Comparison of ENCODE assay signal across 9 cellular contexts in the genomic region with DNA sequence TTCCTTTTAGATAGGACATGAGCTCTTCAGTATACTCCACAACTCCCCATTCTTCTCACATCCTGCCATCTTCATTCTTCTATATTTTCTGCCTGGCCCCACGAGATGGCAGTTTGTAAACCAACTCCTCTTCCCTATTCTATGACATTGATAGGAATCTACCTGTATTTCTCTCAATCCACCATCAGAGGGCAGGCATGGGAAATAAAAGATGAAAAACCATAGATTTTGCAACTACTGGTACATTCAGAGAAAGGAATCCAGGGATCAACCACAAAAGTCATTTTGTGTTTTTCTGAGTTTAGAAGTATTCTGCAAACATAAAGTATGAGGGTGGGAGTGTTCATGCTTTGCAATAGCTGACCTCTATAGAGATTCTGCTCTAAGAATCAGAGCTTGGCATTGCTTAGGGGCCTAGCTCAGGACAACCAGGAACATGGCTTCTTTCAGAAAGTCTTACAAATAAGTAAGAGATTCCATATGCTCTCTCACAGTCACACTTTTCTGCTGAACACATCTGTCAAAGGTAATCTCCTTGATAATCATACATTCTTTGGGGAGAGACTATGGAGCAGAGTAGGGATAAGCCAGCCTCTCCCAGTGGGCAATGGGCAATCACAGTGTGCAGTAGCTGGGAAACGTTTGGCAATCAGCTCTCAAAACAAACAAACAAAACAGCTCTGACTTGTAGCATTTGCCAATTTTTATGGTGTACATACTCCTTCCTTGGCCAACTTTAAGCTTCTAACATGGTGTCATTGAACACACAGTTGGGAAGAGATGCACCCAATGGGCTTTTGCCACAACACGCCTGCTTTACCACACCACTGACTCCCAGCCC. TPM values are rescaled to one million over a fixed set of nuclear protein-coding genes. Genes with fewer than 3 reads are reported as not detected.
A peak's percentile ranks its signal among the peaks of the same experiment; 100 is the strongest.
DNase-seq lines count a peak whose midpoint lies in the region; ATAC-seq, FAIRE-seq and TF ChIP-seq lines count a peak whose summit lies in the region.
"Had no signal": no experiment of that assay in that cellular context is flagged by ENCODE, and none has a peak within 500 bp of the region (broad histone marks: within the 10 kb centered on the region; RNA-seq: fewer than 3 reads in every experiment).

No MANE protein-coding gene starts in this region.

- H3K4me3 ChIP-seq in fibroblast of pulmonary artery (replicated peaks; ENCODE audit: low read depth, low read length), result no peak overlapping the region
- H3K4me3 ChIP-seq in osteoblast (ENCODE audit: insufficient read depth, low read length), result no peak overlapping the region
- H3K4me3 ChIP-seq: skin epidermis had no signal

- no peaks in the 10 kb centered on the region for H4K20me1 ChIP-seq in osteoblast (ENCODE audit: insufficient read depth, low read length)

- H3K4me2 ChIP-seq in osteoblast (ENCODE audit: insufficient read depth, low read length), result peak overlapping the region; percentile 36

- peak; percentile 54 for DNase-seq in COLO829 (ENCODE audit: low spot score)
- DNase-seq in GM19239 (ENCODE audit: insufficient read length, low spot score), result no peak
- peak; percentile 82 for DNase-seq in NCI-H1105 treated with DMSO at 0.1 percent for 48 hours (lab: John Stamatoyannopoulos, UW)
- peak; percentile 19 to 62 for DNase-seq in SW 1271 (lab: John Stamatoyannopoulos, UW)
- DNase-seq in fibroblast of pulmonary artery (ENCODE audit: low read depth), result peak; percentile 82
- DNase-seq in osteoblast (ENCODE audit: insufficient read length, low spot score, missing footprints), result peak; percentile 77
- DNase-seq in posterior cingulate gyrus, result no peak

- H3K9me3 ChIP-seq in osteoblast (ENCODE audit: low read depth, low read length), result no peaks in the 10 kb centered on the region

- H3K27me3 ChIP-seq in osteoblast (ENCODE audit: insufficient read depth, low read length), result peaks cover 11% of the 10 kb centered on the region

- H2AFZ ChIP-seq in osteoblast (ENCODE audit: low read length), result peak overlapping the region; percentile 32

- H3K27ac ChIP-seq in osteoblast (ENCODE audit: low read depth, low read length), result peak overlapping the region; percentile 13
- H3K27ac ChIP-seq: skin epidermis had no signal

- no peak for ATAC-seq in GM19324 (IDR thresholded peaks at IDR 0.05; ENCODE audit: low FRiP score, unreplicated experiment)

- H3K4me1 ChIP-seq in osteoblast (ENCODE audit: insufficient read depth, low read length), result peaks cover 7% of the 10 kb centered on the region

- peak; percentile 21 for FAIRE-seq in GM19239 (lab: Jason Lieb, UNC)

- no peaks in the 10 kb centered on the region for H3K36me3 ChIP-seq in osteoblast (ENCODE audit: insufficient read depth, low read length)

- no peaks in the 10 kb centered on the region for H3K79me2 ChIP-seq in osteoblast (ENCODE audit: insufficient read depth, low read length)

- intact Hi-C loops in posterior cingulate gyrus (cut with DNase I), result loop anchor here (1.0 to 10.0 kb wide), 2 partner anchors 206 to 294 kb away; no protein-coding TSS in a partner anchor

- peak; percentile 57 for TF ChIP-seq CTCF in fibroblast of pulmonary artery (IDR thresholded peaks at IDR 0.05; ENCODE audit: low read length, missing control alignments)
- peak; percentile 71 for TF ChIP-seq CTCF in osteoblast (IDR thresholded peaks at IDR 0.05; ENCODE audit: extremely low read depth, low read depth, low read length)

RNA-seq across cellular contexts. Expression of gene SLC25A36, which starts 43.1 kb away (rescaled TPM):
- 97.4 and 108 TPM in 2 replicates for total RNA-seq in osteoblast

Comparison
In these comparisons a context has a peak if more than half of its experiments do, and no peak if none do; other contexts are left out.
1. DNase-seq: peak in COLO829 (single experiment), NCI-H1105 treated with DMSO at 0.1 percent for 48 hours (single experiment), SW 1271 (2 of 2), fibroblast of pulmonary artery (single experiment) and osteoblast (single experiment); none in GM19239 (single experiment) and posterior cingulate gyrus (0 of 10).